8 cellular contexts compared by ENCODE assay signal in the genomic region with DNA sequence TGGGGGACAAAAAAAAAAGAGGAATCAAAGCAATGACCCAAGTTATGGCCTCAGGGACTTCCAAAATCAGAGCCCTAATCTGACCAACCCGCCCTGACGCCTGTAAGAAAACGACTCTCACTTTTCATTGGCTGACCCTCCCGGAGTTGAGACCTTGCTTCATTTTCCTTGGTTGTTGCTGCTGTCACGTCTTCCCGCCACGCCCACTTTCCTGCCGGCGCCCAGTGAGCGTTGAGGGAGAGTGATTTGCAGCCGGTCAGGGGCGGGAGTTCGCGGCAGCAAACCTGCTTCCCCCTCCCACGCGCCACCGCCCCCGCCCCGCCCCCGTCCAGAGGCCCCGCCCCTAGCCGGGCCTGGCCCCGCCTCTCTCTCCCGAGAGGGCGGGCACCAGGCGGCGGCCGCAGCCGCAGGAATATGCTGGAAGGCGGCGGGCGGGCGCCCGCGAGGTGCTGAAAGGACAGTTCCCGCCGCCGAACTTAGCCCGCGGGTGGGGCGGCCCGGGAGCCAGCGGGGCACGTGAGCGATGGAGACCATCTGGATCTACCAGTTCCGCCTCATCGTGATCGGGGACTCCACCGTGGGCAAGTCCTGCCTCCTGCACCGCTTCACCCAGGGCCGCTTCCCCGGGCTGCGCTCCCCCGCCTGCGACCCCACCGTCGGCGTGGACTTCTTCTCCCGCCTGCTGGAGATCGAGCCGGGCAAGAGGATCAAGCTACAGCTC. TPM values are rescaled to one million over a fixed set of nuclear protein-coding genes. Genes with fewer than 3 reads are reported as not detected.
DNase-seq lines count a peak whose midpoint lies in the region; ATAC-seq and TF ChIP-seq lines count a peak whose summit lies in the region.

A gene with protein sequence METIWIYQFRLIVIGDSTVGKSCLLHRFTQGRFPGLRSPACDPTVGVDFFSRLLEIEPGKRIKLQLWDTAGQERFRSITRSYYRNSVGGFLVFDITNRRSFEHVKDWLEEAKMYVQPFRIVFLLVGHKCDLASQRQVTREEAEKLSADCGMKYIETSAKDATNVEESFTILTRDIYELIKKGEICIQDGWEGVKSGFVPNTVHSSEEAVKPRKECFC (plus strand): TSS at position 403 of the 721 bp plus-strand sequence. CDS start 121 bp downstream, at position 524.

- peak; percentile 95 for ATAC-seq in GM21717 (IDR thresholded peaks at IDR 0.05; ENCODE audit: unreplicated experiment)
- ATAC-seq in Panc1: peak; percentile 96
- ATAC-seq in naive thymus-derived CD4-positive, alpha-beta T cell: peak; percentile 92
- ATAC-seq in stimulated activated memory B cell treated with anti-CD40 and anti-IgM and Interleukin-4, amounts not matched to agents 10 μg/mL and 1 μg/mL and 100 μg/mL, for 72 hours: peak; percentile 96

- H3K4me3 ChIP-seq in Jurkat, Clone E6-1 (ENCODE audit: low read length): peak within 1 kb of the TSS; percentile 18; the same call in 1 of the 2 replicates
- peak within 1 kb of the TSS; percentile 61 to 84 for H3K4me3 ChIP-seq in Panc1 (ENCODE audit: low read depth in 2 of 2, low read length in 2 of 2)
- H3K4me3 ChIP-seq in naive thymus-derived CD4-positive, alpha-beta T cell (ENCODE audit: low read length): no peak within 1 kb of the TSS

- H3K36me3 Mint-ChIP-seq in naive thymus-derived CD4-positive, alpha-beta T cell: peaks cover 0 to 14% (median 7%) of the 10 kb centered on the region in 5 donors
- H3K36me3 Mint-ChIP-seq in stimulated activated memory B cell treated with anti-CD40 and anti-IgM and Interleukin-4, amounts not matched to agents 10 μg/mL and 1 μg/mL and 100 μg/mL, for 72 hours: no peaks in the 10 kb centered on the region

- TF ChIP-seq CTCF in Panc1 (IDR thresholded peaks at IDR 0.05): no peak

- in situ Hi-C loops in Panc1 (cut with HindIII; ENCODE audit: low pct_unique_long_range_greater_than_20kb, low sequenced_read_pairs): no loop called here

- peaks cover 9% of the 10 kb centered on the region; the same call in 1 of the 2 replicates for H3K4me1 ChIP-seq in Panc1 (ENCODE audit: control insufficient read depth, insufficient read depth, low read length)
- peaks cover 6 to 7% of the 10 kb centered on the region in 2 donors for H3K4me1 ChIP-seq in naive thymus-derived CD4-positive, alpha-beta T cell (ENCODE audit: control insufficient read depth in 2 of 2, insufficient read depth in 2 of 2, low read length in 2 of 2)

- H3K27me3 ChIP-seq in Panc1 (ENCODE audit: control insufficient read depth, insufficient read depth, low read length): peaks cover 6% of the 10 kb centered on the region
- peaks cover 0 to 15% of the 10 kb centered on the region in 2 donors for H3K27me3 ChIP-seq in naive thymus-derived CD4-positive, alpha-beta T cell (ENCODE audit: control insufficient read depth in 2 of 2, insufficient read depth in 2 of 2, low read length in 2 of 2)

- peaks cover 36 to 62% (median 52%) of the 10 kb centered on the region in 5 donors for H3K27me3 Mint-ChIP-seq in naive thymus-derived CD4-positive, alpha-beta T cell
- H3K27me3 Mint-ChIP-seq in stimulated activated memory B cell treated with anti-CD40 and anti-IgM and Interleukin-4, amounts not matched to agents 10 μg/mL and 1 μg/mL and 100 μg/mL, for 72 hours: no peaks in the 10 kb centered on the region

- POLR2A ChIA-PET in Panc1 (lab: Charles Lee): no interaction called here
- POLR2A ChIA-PET in naive thymus-derived CD4-positive, alpha-beta T cell (lab: Charles Lee): no interaction called here

- no peaks in the 10 kb centered on the region for H3K9me3 ChIP-seq in Panc1 (ENCODE audit: control insufficient read depth, insufficient read depth, low read depth, low read length)
- H3K9me3 ChIP-seq in naive thymus-derived CD4-positive, alpha-beta T cell (ENCODE audit: control insufficient read depth in 2 of 3, low read length in 3 of 3): no peaks in the 10 kb centered on the region

- no peaks in the 10 kb centered on the region for H3K36me3 ChIP-seq in Panc1 (ENCODE audit: control insufficient read depth, insufficient read depth, low read length)
- H3K36me3 ChIP-seq in naive thymus-derived CD4-positive, alpha-beta T cell (ENCODE audit: control insufficient read depth in 2 of 3, insufficient read depth in 3 of 3, low read length in 3 of 3): no peaks in the 10 kb centered on the region

- H3K9me3 Mint-ChIP-seq in naive thymus-derived CD4-positive, alpha-beta T cell: peaks cover 0 to 14% (median 5%) of the 10 kb centered on the region in 11 donors
- no peaks in the 10 kb centered on the region for H3K9me3 Mint-ChIP-seq in stimulated activated memory B cell treated with anti-CD40 and anti-IgM and Interleukin-4, amounts not matched to agents 10 μg/mL and 1 μg/mL and 100 μg/mL, for 72 hours

- CTCF ChIA-PET in Panc1 (lab: Charles Lee): no interaction called here
- CTCF ChIA-PET in naive thymus-derived CD4-positive, alpha-beta T cell (lab: Charles Lee): no interaction called here

- H3K27ac Mint-ChIP-seq in naive thymus-derived CD4-positive, alpha-beta T cell: peak within 1 kb of the TSS in 1 of 9 donors; percentile 33
- peak within 1 kb of the TSS; percentile 86 for H3K27ac Mint-ChIP-seq in stimulated activated memory B cell treated with anti-CD40 and anti-IgM and Interleukin-4, amounts not matched to agents 10 μg/mL and 1 μg/mL and 100 μg/mL, for 72 hours

- DNase-seq in DMS 273 treated with DMSO at 0.1 percent for 48 hours (lab: John Stamatoyannopoulos, UW) (peak; percentile 93), Panc1 (ENCODE audit: low read depth, low spot score) (peak; percentile 84), fibroblast of peridontal ligament (ENCODE audit: extremely low read depth) (peak; percentile 73)
- DNase-seq in Jurkat, Clone E6-1 (ENCODE audit: low read depth, low spot score): peak; percentile 66
- DNase-seq in activated T-helper 1 cell treated with anti-CD3 and anti-CD28 coated beads, Interleukin-2, amount 50 U/mL, for 16 hours (ENCODE audit: low read depth in 1 of 2, low spot score in 1 of 2): peak; percentile 13 to 24
- DNase-seq in naive thymus-derived CD4-positive, alpha-beta T cell: peak in 8 of 9 donors; percentile 25 to 73 (median 35)

- intact Hi-C loops in Panc1 (cut with micrococcal nuclease; ENCODE audit: unreplicated experiment): no loop called here
- intact Hi-C loops in naive thymus-derived CD4-positive, alpha-beta T cell (cut with micrococcal nuclease): loop anchor here in 1 of 2 donors (1.0 to 10.0 kb wide), 5 partner anchors 66 to 737 kb away; a partner anchor contains a TSS

- peak within 1 kb of the TSS; percentile 50 for H3K27ac ChIP-seq in Panc1 (ENCODE audit: low read length)
- no peak within 1 kb of the TSS for H3K27ac ChIP-seq in naive thymus-derived CD4-positive, alpha-beta T cell (ENCODE audit: low read depth, low read length)

- no TSS peak for BruUV-seq in Panc1 (replicated peaks; lab: Mats Ljungman, UMichigan)

- peak within 1 kb of the TSS; percentile 22 to 84 (median 67) for H3K4me3 Mint-ChIP-seq in naive thymus-derived CD4-positive, alpha-beta T cell
- H3K4me3 Mint-ChIP-seq in stimulated activated memory B cell treated with anti-CD40 and anti-IgM and Interleukin-4, amounts not matched to agents 10 μg/mL and 1 μg/mL and 100 μg/mL, for 72 hours: peak within 1 kb of the TSS; percentile 93

- peaks cover 5 to 15% (median 11%) of the 10 kb centered on the region in 7 donors for H3K4me1 Mint-ChIP-seq in naive thymus-derived CD4-positive, alpha-beta T cell
- peaks cover 29% of the 10 kb centered on the region for H3K4me1 Mint-ChIP-seq in stimulated activated memory B cell treated with anti-CD40 and anti-IgM and Interleukin-4, amounts not matched to agents 10 μg/mL and 1 μg/mL and 100 μg/mL, for 72 hours

RNA-seq across cellular contexts. Expression of the gene that starts here (rescaled TPM):
- polyA plus RNA-seq in Jurkat, Clone E6-1 (2012; ENCODE audit: insufficient read depth, insufficient read length): not detected
- total RNA-seq in Panc1 (2021; ENCODE audit: unreplicated experiment): 3.3 TPM
- 1.9 TPM for polyA plus RNA-seq in Panc1 (2012; ENCODE audit: insufficient read length)
- total RNA-seq in naive thymus-derived CD4-positive, alpha-beta T cell: 1 to 10 TPM in 1 of 5 experiments, under 1 TPM in 1, not detected in 3; 0.38 to 1.6 TPM
- polyA plus RNA-seq in naive thymus-derived CD4-positive, alpha-beta T cell: under 1 TPM in 1 of 2 donors, not detected in 1; 0.10 TPM

Comparison
In these comparisons a context has a peak if more than half of its experiments do, and no peak if none do; other contexts are left out.
1. DNase-seq: peak in every context shown above with its lines; median percentile 93 in DMS 273 treated with DMSO at 0.1 percent for 48 hours; 84 in Panc1; 73 in fibroblast of peridontal ligament; 66 in Jurkat, Clone E6-1; 35 in naive thymus-derived CD4-positive, alpha-beta T cell; 18 in activated T-helper 1 cell treated with anti-CD3 and anti-CD28 coated beads, Interleukin-2, amount 50 U/mL, for 16 hours.